Comparison of ENCODE assay signal across 8 cellular contexts in genomic region chr9:111957856-111958631, GRCh38.
DNase-seq lines count a peak whose midpoint lies in the region; ATAC-seq and TF ChIP-seq lines count a peak whose summit lies in the region.

No MANE protein-coding gene starts in this region.

- peak; percentile 52 for ATAC-seq in HG03342 (IDR thresholded peaks at IDR 0.05; ENCODE audit: unreplicated experiment)

- TF ChIP-seq CTCF in epithelial cell of esophagus (IDR thresholded peaks at IDR 0.05; ENCODE audit: insufficient read depth, low read depth, low read length, missing control alignments) (no peak), GM10266 (IDR thresholded peaks at IDR 0.05; ENCODE audit: control insufficient read depth, insufficient read depth, low read depth, missing control alignments) (no peak)

- no peaks in the 10 kb centered on the region for H3K36me3 ChIP-seq in SK-N-MC (ENCODE audit: insufficient read depth, low read length)

- H3K4me3 ChIP-seq in SK-N-MC (peak overlapping the region; percentile 60), epithelial cell of esophagus (ENCODE audit: low read length) (peak overlapping the region; percentile 40)

- no peaks in the 10 kb centered on the region for H3K9me3 ChIP-seq in SK-N-MC (ENCODE audit: low read depth, low read length)

- peak; percentile 25 for DNase-seq in activated CD4-positive, alpha-beta T cell treated with anti-CD3 and anti-CD28 coated beads for 48 hours
- DNase-seq in activated CD4-positive, alpha-beta T cell treated with anti-CD3 and anti-CD28 coated beads for 1 hour: no peak
- DNase-seq in SK-N-MC (ENCODE audit: low read depth, low spot score): peak; percentile 69
- peak; percentile 97 for DNase-seq in epithelial cell of esophagus (ENCODE audit: low read depth)
- peak; percentile 13 for DNase-seq in occipital lobe (lab: John Stamatoyannopoulos, UW)
- DNase-seq in islet precursor cell: no peak
- DNase-seq in GM10266 (ENCODE audit: extremely low spot score): no peak

- no peak overlapping the region for H3K27ac ChIP-seq in SK-N-MC

- no peak overlapping the region for H3K9ac ChIP-seq in SK-N-MC (ENCODE audit: insufficient read length)

Comparison
In these comparisons a context has a peak if more than half of its experiments do, and no peak if none do; other contexts are left out.
1. DNase-seq: peak in activated CD4-positive, alpha-beta T cell treated with anti-CD3 and anti-CD28 coated beads for 48 hours (single experiment), SK-N-MC (single experiment), epithelial cell of esophagus (single experiment) and occipital lobe (single experiment); none in activated CD4-positive, alpha-beta T cell treated with anti-CD3 and anti-CD28 coated beads for 1 hour (single experiment), islet precursor cell (single experiment) and GM10266 (single experiment).